In genomic region chr17:20271016-20271610, GRCh38 we compare ENCODE assay signal across 16 cellular contexts.
DNase-seq lines count a peak whose midpoint lies in the region; ATAC-seq and TF ChIP-seq lines count a peak whose summit lies in the region.
"Had no signal": no experiment of that assay in that cellular context is flagged by ENCODE, and none has a peak within 500 bp of the region (broad histone marks: within the 10 kb centered on the region; RNA-seq: fewer than 3 reads in every experiment).

No MANE protein-coding gene starts in this region.

- H3K27me3 Mint-ChIP-seq in T-helper 2 cell treated with Interferon-gamma antibody and Interleukin-4, amounts not matched to agents 5 μg/mL and 100 μg/mL, for 36 hours (ENCODE audit: low read depth): no peaks in the 10 kb centered on the region
- H3K27me3 Mint-ChIP-seq in brain: no peaks in the 10 kb centered on the region
- no peaks in the 10 kb centered on the region for H3K27me3 Mint-ChIP-seq in natural killer cell (ENCODE audit: low read depth in 2 of 2)
- H3K27me3 Mint-ChIP-seq: IgD-negative memory B cell had no signal

- intact Hi-C loops in gastrocnemius medialis (cut with DNase I; ENCODE audit: low total_unique reads): no loop called here
- intact Hi-C loops in natural killer cell (cut with micrococcal nuclease): no loop called here

- H3K36me3 ChIP-seq in gastrocnemius medialis: no peaks in the 10 kb centered on the region
- H3K36me3 ChIP-seq: transverse colon had no signal

- peaks cover 57% of the 10 kb centered on the region for H3K4me1 Mint-ChIP-seq in T-helper 2 cell treated with Interferon-gamma antibody and Interleukin-4, amounts not matched to agents 5 μg/mL and 100 μg/mL, for 36 hours (ENCODE audit: low read depth)
- peaks cover 48% of the 10 kb centered on the region for H3K4me1 Mint-ChIP-seq in brain
- H3K4me1 Mint-ChIP-seq in natural killer cell: peaks cover 32 to 39% of the 10 kb centered on the region in 2 donors

- H3K36me3 Mint-ChIP-seq in T-helper 2 cell treated with Interferon-gamma antibody and Interleukin-4, amounts not matched to agents 5 μg/mL and 100 μg/mL, for 36 hours (ENCODE audit: low read depth): peaks cover 4% of the 10 kb centered on the region
- H3K36me3 Mint-ChIP-seq in brain (peaks cover 36% of the 10 kb centered on the region), natural killer cell (no peaks in the 10 kb centered on the region)

- ATAC-seq in gastrocnemius medialis (no peak), natural killer cell (no peak)

- in situ Hi-C loops in gastrocnemius medialis (cut with MboI; ENCODE audit: low sequenced_read_pairs in 4 of 4): no loop called here

- no peaks in the 10 kb centered on the region for H3K9me3 ChIP-seq in gastrocnemius medialis
- H3K9me3 ChIP-seq: transverse colon had no signal

- H3K9me3 Mint-ChIP-seq in T-helper 2 cell treated with Interferon-gamma antibody and Interleukin-4, amounts not matched to agents 5 μg/mL and 100 μg/mL, for 36 hours: no peaks in the 10 kb centered on the region
- H3K9me3 Mint-ChIP-seq in brain: peaks cover 0 to 10% (median 5%) of the 10 kb centered on the region in 5 experiments
- no peaks in the 10 kb centered on the region for H3K9me3 Mint-ChIP-seq in natural killer cell
- H3K9me3 Mint-ChIP-seq: IgD-negative memory B cell, mesothelial cell of epicardium had no signal

- H3K4me3 ChIP-seq in gastrocnemius medialis: no peak overlapping the region
- H3K4me3 ChIP-seq: transverse colon had no signal

- peak overlapping the region; percentile 60 for H3K4me3 Mint-ChIP-seq in T-helper 2 cell treated with Interferon-gamma antibody and Interleukin-4, amounts not matched to agents 5 μg/mL and 100 μg/mL, for 36 hours
- no peak overlapping the region for H3K4me3 Mint-ChIP-seq in brain
- no peak overlapping the region for H3K4me3 Mint-ChIP-seq in natural killer cell
- H3K4me3 Mint-ChIP-seq: IgD-negative memory B cell, mesothelial cell of epicardium had no signal

- peaks cover 4 to 11% of the 10 kb centered on the region in 2 donors for H3K4me1 ChIP-seq in gastrocnemius medialis

- peak overlapping the region; percentile 80 for H3K27ac Mint-ChIP-seq in T-helper 2 cell treated with Interferon-gamma antibody and Interleukin-4, amounts not matched to agents 5 μg/mL and 100 μg/mL, for 36 hours
- H3K27ac Mint-ChIP-seq in brain: peak overlapping the region in 3 of 5 experiments; percentile 18 to 42 (median 20)
- no peak overlapping the region for H3K27ac Mint-ChIP-seq in natural killer cell

- no peaks in the 10 kb centered on the region for H3K27me3 ChIP-seq in gastrocnemius medialis
- H3K27me3 ChIP-seq: transverse colon had no signal

- H3K27ac ChIP-seq in gastrocnemius medialis: no peak overlapping the region
- H3K27ac ChIP-seq: transverse colon had no signal

- DNase-seq in stimulated activated naive CD4-positive, alpha-beta T cell (lab: John Stamatoyannopoulos, UW): peak in 4 of 6 experiments; percentile 9 to 57 (median 50)
- no peak for DNase-seq in stimulated activated naive CD4-positive, alpha-beta T cell treated with Interleukin-2 at 50 U/mL for 16 hours (lab: John Stamatoyannopoulos, UW)
- no peak for DNase-seq in T-helper 2 cell treated with Interferon-gamma antibody and Interleukin-4, amounts not matched to agents 5 μg/mL and 100 μg/mL, for 36 hours (ENCODE audit: low spot score)
- DNase-seq in iPS-NIHi7 (ENCODE audit: extremely low spot score) (no peak), gastrocnemius medialis (no peak), SHP77 (lab: John Stamatoyannopoulos, UW) (no peak), natural killer cell (no peak)
- DNase-seq: COR-L47; erythroblast; NCI-H187 treated with DMSO at 0.1 percent for 48 hours; NCI-H446; NK-92 treated with Interleukin-12 subunit alpha and Interleukin-12 subunit beta, amount 100 ng/mL, for 24 hours; transverse colon had no signal

- TF ChIP-seq CTCF in brain (conservative IDR thresholded peaks at IDR 0.05) (no peak), gastrocnemius medialis (IDR thresholded peaks at IDR 0.05 in 4 of 5, conservative IDR thresholded peaks at IDR 0.05 in 1 of 5) (no peak), natural killer cell (IDR thresholded peaks at IDR 0.05) (no peak)

- no peak for TF ChIP-seq POLR2A in gastrocnemius medialis (IDR thresholded peaks at IDR 0.05)

Comparison
In these comparisons a context has a peak if more than half of its experiments do, and no peak if none do; other contexts are left out.
1. DNase-seq: peak in stimulated activated naive CD4-positive, alpha-beta T cell (4 of 6); none in stimulated activated naive CD4-positive, alpha-beta T cell treated with Interleukin-2 at 50 U/mL for 16 hours (single experiment), T-helper 2 cell treated with Interferon-gamma antibody and Interleukin-4, amounts not matched to agents 5 μg/mL and 100 μg/mL, for 36 hours (single experiment), iPS-NIHi7 (single experiment), gastrocnemius medialis (0 of 2), SHP77 (0 of 2) and natural killer cell (single experiment).
2. H3K27ac Mint-ChIP-seq: peak in T-helper 2 cell treated with Interferon-gamma antibody and Interleukin-4, amounts not matched to agents 5 μg/mL and 100 μg/mL, for 36 hours (single experiment) and brain (3 of 5); none in natural killer cell (0 of 2).